ENCODE assay signal across 8 cellular contexts in genomic region chr14:65302571-65303184, GRCh38.
DNase-seq lines count a peak whose midpoint lies in the region; ATAC-seq lines count a peak whose summit lies in the region.

No MANE protein-coding gene starts in this region.

- peaks cover 64% of the 10 kb centered on the region for H3K4me1 Mint-ChIP-seq in activated CD4-positive, alpha-beta T cell treated with anti-CD3 and anti-CD28 coated beads, Interleukin-2, amount 10 ng/mL, durations not matched to agents 7 days and 5 days
- H3K4me1 Mint-ChIP-seq in immature natural killer cell: peaks cover 9 to 54% of the 10 kb centered on the region in 2 donors

- peak; percentile 47 for ATAC-seq in HG02938 (IDR thresholded peaks at IDR 0.05; ENCODE audit: unreplicated experiment)

- H3K27ac Mint-ChIP-seq in activated CD4-positive, alpha-beta T cell treated with anti-CD3 and anti-CD28 coated beads, Interleukin-2, amount 10 ng/mL, durations not matched to agents 7 days and 5 days: peak overlapping the region; percentile 87
- H3K27ac Mint-ChIP-seq in immature natural killer cell: peak overlapping the region in 5 of 6 donors; percentile 1 to 60 (median 41)

- no peaks in the 10 kb centered on the region for H3K27me3 Mint-ChIP-seq in activated CD4-positive, alpha-beta T cell treated with anti-CD3 and anti-CD28 coated beads, Interleukin-2, amount 10 ng/mL, durations not matched to agents 7 days and 5 days
- peaks cover 2 to 3% (median 2%) of the 10 kb centered on the region in 3 donors for H3K27me3 Mint-ChIP-seq in immature natural killer cell (ENCODE audit: low read depth in 3 of 3)

- DNase-seq in activated CD4-positive, alpha-beta T cell treated with anti-CD3 and anti-CD28 coated beads, Interleukin-2, amount 10 ng/mL, durations not matched to agents 7 days and 5 days: peak; percentile 37
- DNase-seq in activated CD4-positive, alpha-beta T cell treated with anti-CD3 and anti-CD28 coated beads for 1 hour: no peak
- peak; percentile 85 for DNase-seq in NCI-H69 (lab: John Stamatoyannopoulos, UW)
- peak; percentile 23 to 52 (median 43) for DNase-seq in immature natural killer cell
- DNase-seq in retina: no peak
- DNase-seq in HCEC 1CT: no peak
- no peak for DNase-seq in NOMO-1 treated with dmso at 0.1 percent for 144 hours (lab: John Stamatoyannopoulos, UW; ENCODE audit: unreplicated experiment)

- H3K36me3 Mint-ChIP-seq in activated CD4-positive, alpha-beta T cell treated with anti-CD3 and anti-CD28 coated beads, Interleukin-2, amount 10 ng/mL, durations not matched to agents 7 days and 5 days (ENCODE audit: low read depth): peaks cover 17% of the 10 kb centered on the region
- H3K36me3 Mint-ChIP-seq in immature natural killer cell: no peaks in the 10 kb centered on the region

- no peak overlapping the region for H3K4me3 Mint-ChIP-seq in activated CD4-positive, alpha-beta T cell treated with anti-CD3 and anti-CD28 coated beads, Interleukin-2, amount 10 ng/mL, durations not matched to agents 7 days and 5 days
- peak overlapping the region in 1 of 5 donors; percentile 32 for H3K4me3 Mint-ChIP-seq in immature natural killer cell

- no peaks in the 10 kb centered on the region for H3K9me3 Mint-ChIP-seq in activated CD4-positive, alpha-beta T cell treated with anti-CD3 and anti-CD28 coated beads, Interleukin-2, amount 10 ng/mL, durations not matched to agents 7 days and 5 days
- H3K9me3 Mint-ChIP-seq in immature natural killer cell: no peaks in the 10 kb centered on the region

- CTCF ChIA-PET in activated CD4-positive, alpha-beta T cell treated with anti-CD3 and anti-CD28 coated beads, Interleukin-2, amount 10 ng/mL, durations not matched to agents 7 days and 5 days (lab: Charles Lee): interaction anchor here (1.5 to 2.2 kb wide), 5 partner anchors 11 to 19 kb away, joined by 3 to 11 read pairs (median 5); no protein-coding TSS in a partner anchor

- POLR2A ChIA-PET in activated CD4-positive, alpha-beta T cell treated with anti-CD3 and anti-CD28 coated beads, Interleukin-2, amount 10 ng/mL, durations not matched to agents 7 days and 5 days (lab: Charles Lee): no interaction called here

Comparison
In these comparisons a context has a peak if more than half of its experiments do, and no peak if none do; other contexts are left out.
1. DNase-seq: peak in activated CD4-positive, alpha-beta T cell treated with anti-CD3 and anti-CD28 coated beads, Interleukin-2, amount 10 ng/mL, durations not matched to agents 7 days and 5 days (single experiment), NCI-H69 (single experiment) and immature natural killer cell (3 of 3); none in activated CD4-positive, alpha-beta T cell treated with anti-CD3 and anti-CD28 coated beads for 1 hour (single experiment), retina (single experiment), HCEC 1CT (single experiment) and NOMO-1 treated with dmso at 0.1 percent for 144 hours (single experiment).